Comparison of ENCODE assay signal across 26 cellular contexts in genomic region chr10:128470302-128470962, GRCh38.
DNase-seq lines count a peak whose midpoint lies in the region; ATAC-seq, FAIRE-seq and TF ChIP-seq lines count a peak whose summit lies in the region.
"Had no signal": no experiment of that assay in that cellular context is flagged by ENCODE, and none has a peak within 500 bp of the region (broad histone marks: within the 10 kb centered on the region; RNA-seq: fewer than 3 reads in every experiment).

No MANE protein-coding gene starts in this region.

- POLR2A ChIA-PET in K562 (lab: Yijun Ruan, JAX) = no interaction called here

- no peak for TF ChIP-seq EP300 in K562 (IDR thresholded peaks at IDR 0.05; ENCODE audit: low read length)

- intact Hi-C loops in K562 (cut with micrococcal nuclease) (no loop called here), left ventricle myocardium inferior (cut with micrococcal nuclease) (no loop called here)

- H3K79me2 ChIP-seq in GM23338 (replicated peaks; ENCODE audit: insufficient read depth) (no peaks in the 10 kb centered on the region), K562 (ENCODE audit: control insufficient read depth, insufficient read depth, low read length) (no peaks in the 10 kb centered on the region)

- H4K20me1 ChIP-seq in GM23338 (replicated peaks; ENCODE audit: insufficient read depth) = no peaks in the 10 kb centered on the region
- no peaks in the 10 kb centered on the region for H4K20me1 ChIP-seq in K562 (replicated peaks; ENCODE audit: control insufficient read depth, insufficient read depth, low read length)
- H4K20me1 ChIP-seq: BLaER1 treated with 17β-estradiol and CSF1 and Interleukin-3, amounts not matched to agents 10 nM and 100 nM had no signal

- H3K9me1 ChIP-seq in K562 (ENCODE audit: control insufficient read depth, insufficient read depth, low read length) = peaks cover 4% of the 10 kb centered on the region

- H3K4me2 ChIP-seq in GM23338 = no peak overlapping the region
- H3K4me2 ChIP-seq in K562 (ENCODE audit: insufficient read depth, low read length) = no peak overlapping the region
- H3K4me2 ChIP-seq: A549; BLaER1 treated with 17β-estradiol and CSF1 and Interleukin-3, amounts not matched to agents 10 nM and 100 nM had no signal

- no peak overlapping the region for H3K4me3 ChIP-seq in GM23338
- no peak overlapping the region for H3K4me3 ChIP-seq in K562
- H3K4me3 ChIP-seq in left ventricle myocardium inferior = no peak overlapping the region
- H3K4me3 ChIP-seq: A549; BLaER1 treated with 17β-estradiol and CSF1 and Interleukin-3, amounts not matched to agents 10 nM and 100 nM; SJCRH30 had no signal

- no peak overlapping the region for H3K27ac ChIP-seq in GM23338 (ENCODE audit: low read depth)
- no peak overlapping the region for H3K27ac ChIP-seq in K562 (ENCODE audit: extremely low read depth, low read depth, low read length)
- H3K27ac ChIP-seq in left ventricle myocardium inferior (replicated peaks) = no peak overlapping the region
- H3K27ac ChIP-seq: A549; BLaER1 treated with 17β-estradiol and CSF1 and Interleukin-3, amounts not matched to agents 10 nM and 100 nM; HL-60; SJCRH30 had no signal

- H3K4me1 ChIP-seq in GM23338 (ENCODE audit: insufficient read depth) (no peaks in the 10 kb centered on the region), K562 (replicated peaks in 1 of 2; ENCODE audit: control insufficient read depth in 2 of 2, insufficient read depth in 2 of 2, low read length in 2 of 2) (peaks cover 0 to 4% of the 10 kb centered on the region in 2 experiments; a peak in 1 of 5 replicates), left ventricle myocardium inferior (no peaks in the 10 kb centered on the region)
- H3K4me1 ChIP-seq: A549; BLaER1 treated with 17β-estradiol and CSF1 and Interleukin-3, amounts not matched to agents 10 nM and 100 nM; SJCRH30 had no signal

- peak; percentile 79 for DNase-seq in DMS79 (lab: John Stamatoyannopoulos, UW)
- no peak for DNase-seq in GM23338 (ENCODE audit: low spot score)
- no peak for DNase-seq in K562 (ENCODE audit: extremely low read depth in 1 of 4, low spot score in 3 of 4)
- DNase-seq in retina = peak; percentile 27
- no peak for DNase-seq in cortex of kidney (lab: John Stamatoyannopoulos, UW)
- no peak for DNase-seq in left ventricle myocardium inferior
- DNase-seq: AML-193; CD4-positive, alpha-beta T cell; GOT3; Karpas-422; NCI-H1105; NCI-H2029 treated with DMSO at 0.1 percent for 48 hours; NCI-H2227 treated with DMSO at 0.1 percent for 48 hours; NCI-H510A treated with DMSO at 0.1 percent for 48 hours; NK-92 treated with Interleukin-12 subunit alpha and Interleukin-12 subunit beta, amount 100 ng/mL, for 24 hours; PC-3; SJCRH30; T-cell had no signal

- H3K27ac Mint-ChIP-seq in GM23338 = no peak overlapping the region
- H3K27ac Mint-ChIP-seq: CD4-positive, alpha-beta T cell; T-cell had no signal

- CTCF ChIA-PET in K562 (lab: Yijun Ruan, JAX; ENCODE audit: low intra/inter-chr PET ratio) = no interaction called here

- 0 out of 3 replicates have a peak, but pooled peaks cover 5% of the 10 kb centered on the region for H3K9me3 Mint-ChIP-seq in GM23338
- H3K9me3 Mint-ChIP-seq: T-cell had no signal

- H3K4me3 Mint-ChIP-seq in GM23338 = no peak overlapping the region
- H3K4me3 Mint-ChIP-seq: CD4-positive, alpha-beta T cell; T-cell had no signal

- H3K36me3 ChIP-seq in GM23338 (ENCODE audit: insufficient read depth) (no peaks in the 10 kb centered on the region; the same call in 1 of the 2 replicates), K562 (ENCODE audit: control insufficient read depth, insufficient read depth, low read length) (no peaks in the 10 kb centered on the region), left ventricle myocardium inferior (no peaks in the 10 kb centered on the region)
- H3K36me3 ChIP-seq: BLaER1 treated with 17β-estradiol and CSF1 and Interleukin-3, amounts not matched to agents 10 nM and 100 nM; SJCRH30 had no signal

- no peaks in the 10 kb centered on the region for H3F3A ChIP-seq in GM23338 (replicated peaks; ENCODE audit: low read depth)

- in situ Hi-C loops in K562 (cut with MboI) = no loop called here

- H2AFZ ChIP-seq in GM23338 = no peak overlapping the region; the same call in 1 of the 2 replicates
- no peak overlapping the region for H2AFZ ChIP-seq in K562 (ENCODE audit: low read depth, low read length)

- WGBS in K562 (ENCODE audit: insufficient coverage, low coverage, missing lambda C conversion rate) = 7% methylated on average over 27 of the region's 34 CpGs

- H3K9ac ChIP-seq in K562 (ENCODE audit: insufficient read depth in 1 of 2, low read depth in 2 of 2, low read length in 2 of 2) = no peak overlapping the region
- H3K9ac ChIP-seq: BLaER1 treated with 17β-estradiol and CSF1 and Interleukin-3, amounts not matched to agents 10 nM and 100 nM had no signal

- no peak for TF ChIP-seq CTCF in GM23338 (conservative IDR thresholded peaks at IDR 0.05; ENCODE audit: low read depth in 2 of 2)
- no peak for TF ChIP-seq CTCF in K562 (IDR thresholded peaks at IDR 0.05 in 2 of 3, conservative IDR thresholded peaks at IDR 0.05 in 1 of 3; ENCODE audit: insufficient read depth in 2 of 3, low read depth in 1 of 3, low read length in 3 of 3)
- TF ChIP-seq CTCF in left ventricle myocardium inferior (IDR thresholded peaks at IDR 0.05; ENCODE audit: borderline replicate concordance) = no peak

- TF ChIP-seq POLR2A in K562 (conservative IDR thresholded peaks at IDR 0.05) = no peak

- H3K36me3 Mint-ChIP-seq in GM23338 (ENCODE audit: low read depth) = no peaks in the 10 kb centered on the region
- H3K36me3 Mint-ChIP-seq: T-cell had no signal

- H3K27me3 Mint-ChIP-seq in GM23338 (ENCODE audit: insufficient read depth, low read depth, poor library complexity) = peaks cover 2% of the 10 kb centered on the region

- BruUV-seq in K562 (replicated peaks; lab: Mats Ljungman, UMichigan) = no TSS peak

- H3K9me3 ChIP-seq in K562 (replicated peaks; ENCODE audit: control insufficient read depth, insufficient read depth, low read depth, low read length) (no peaks in the 10 kb centered on the region), left ventricle myocardium inferior (replicated peaks) (no peaks in the 10 kb centered on the region)
- H3K9me3 ChIP-seq: A549, SJCRH30 had no signal

- H3K27me3 ChIP-seq in GM23338 (ENCODE audit: insufficient read depth) (no peaks in the 10 kb centered on the region), K562 (ENCODE audit: control insufficient read depth in 2 of 2, insufficient read depth in 2 of 2, low read length in 2 of 2) (peaks cover 2 to 73% of the 10 kb centered on the region in 2 experiments; a peak in 4 of 5 replicates), left ventricle myocardium inferior (ENCODE audit: low read depth) (peaks cover 63% of the 10 kb centered on the region)
- H3K27me3 ChIP-seq: BLaER1 treated with 17β-estradiol and CSF1 and Interleukin-3, amounts not matched to agents 10 nM and 100 nM; SJCRH30 had no signal

- H3K4me1 Mint-ChIP-seq in GM23338 = no peaks in the 10 kb centered on the region; the same call in 1 of the 3 replicates
- H3K4me1 Mint-ChIP-seq: T-cell had no signal

- FAIRE-seq in K562 (lab: Jason Lieb, UNC) = no peak
- FAIRE-seq: A549, D721Med, G401.6 had no signal

- no peak for TF ChIP-seq RAD21 in K562 (CRISPR knock-in tag; conservative IDR thresholded peaks at IDR 0.05 in 1 of 2, IDR thresholded peaks at IDR 0.05 in 1 of 2)

- H3K9me2 ChIP-seq in GM23338 (ENCODE audit: insufficient read depth) = no peaks in the 10 kb centered on the region

- ATAC-seq in GM23338 (peak; percentile 30), K562 (0 out of 3 replicates have a peak, but pooled peaks have one; percentile 18), GM18873 (IDR thresholded peaks at IDR 0.05; ENCODE audit: low FRiP score, unreplicated experiment) (no peak)
- ATAC-seq: A549, HCT116, PC-3, Right ventricle myocardium inferior, T-cell had no signal

TF ChIP-seq in GM23338, 12 proteins besides CTCF, POLR2A, EP300 and RAD21 (continues in another document):
- TF ChIP-seq POLR2AphosphoS5 (IDR thresholded peaks at IDR 0.05; ENCODE audit: low read depth) = no peak
- TF ChIP-seq ZNF331 (CRISPR knock-in tag; IDR thresholded peaks at IDR 0.05; ENCODE audit: low read depth) = no peak

TF ChIP-seq in K562, 482 proteins besides CTCF, POLR2A, EP300 and RAD21 (continues in another document):
- TF ChIP-seq KDM4B (IDR thresholded peaks at IDR 0.05; ENCODE audit: borderline replicate concordance in 2 of 2, low read depth in 1 of 2) (no peak), PBX2 (CRISPR knock-in tag; IDR thresholded peaks at IDR 0.05; ENCODE audit: low read depth) (no peak), PBX2 (tag; conservative IDR thresholded peaks at IDR 0.05; ENCODE audit: low read depth) (no peak), HES1 (IDR thresholded peaks at IDR 0.05; ENCODE audit: low read depth) (no peak)

Comparison
In these comparisons a context has a peak if more than half of its experiments do, and no peak if none do; other contexts are left out.
1. DNase-seq: peak in DMS79 (single experiment) and retina (single experiment); none in GM23338 (single experiment), K562 (0 of 4), cortex of kidney (single experiment) and left ventricle myocardium inferior (single experiment).